Comparison of ENCODE assay signal across 10 cellular contexts in genomic region chr12:111435661-111436201, GRCh38. TPM values are rescaled to one million over a fixed set of nuclear protein-coding genes. Genes with fewer than 3 reads are reported as not detected.
DNase-seq lines count a peak whose midpoint lies in the region; ATAC-seq and TF ChIP-seq lines count a peak whose summit lies in the region.
"Had no signal": no experiment of that assay in that cellular context is flagged by ENCODE, and none has a peak within 500 bp of the region (broad histone marks: within the 10 kb centered on the region; RNA-seq: fewer than 3 reads in every experiment).

No MANE protein-coding gene starts in this region.

- CTCF ChIA-PET in AG04450 (lab: Charles Lee), result interaction anchor here (2.8 kb wide), 1 partner anchor 15 kb away, joined by 22 read pairs; no protein-coding TSS in a partner anchor

- DNase-seq in AG04450 (ENCODE audit: low read depth, low spot score), result no peak
- DNase-seq in H4 (ENCODE audit: low spot score), result peak; percentile 57
- DNase-seq in adrenal gland, result no peak
- DNase-seq in naive B cell, result no peak
- DNase-seq in NCI-H2171 (lab: John Stamatoyannopoulos, UW), result no peak
- DNase-seq in caudate nucleus (lab: John Stamatoyannopoulos, UW), result no peak
- DNase-seq in NCI-H446 treated with DMSO at 0.1 percent for 48 hours (lab: John Stamatoyannopoulos, UW), result no peak
- DNase-seq: H7, NCI-H1105 treated with DMSO at 0.1 percent for 48 hours had no signal

- peak overlapping the region; percentile 98 to 100 (median 99) for H3K27ac Mint-ChIP-seq in naive B cell

- no peaks in the 10 kb centered on the region for H3K27me3 Mint-ChIP-seq in naive B cell

- H3K27ac ChIP-seq in AG04450 (ENCODE audit: low read depth, low read length), result peak overlapping the region; percentile 21
- H3K27ac ChIP-seq in adrenal gland, result peak overlapping the region in 3 of 5 donors; percentile 73 to 84 (median 79)
- no peak overlapping the region for H3K27ac ChIP-seq in caudate nucleus (ENCODE audit: low read depth, low read length)

- intact Hi-C loops in adrenal gland (cut with DNase I), result no loop called here

- H3K4me3 ChIP-seq in AG04450 (ENCODE audit: low read depth, low read length) (no peak overlapping the region), adrenal gland (no peak overlapping the region)

- no peaks in the 10 kb centered on the region for H3K36me3 Mint-ChIP-seq in naive B cell

- no peak for ATAC-seq in naive B cell (ENCODE audit: low read depth in 2 of 2)
- no peak for ATAC-seq in GM18519 (IDR thresholded peaks at IDR 0.05; ENCODE audit: low FRiP score, unreplicated experiment)

- POLR2A ChIA-PET in AG04450 (lab: Yijun Ruan, JAX), result interaction anchor here (0.6 to 1.7 kb wide), 3 partner anchors 10 to 31 kb away, joined by 3 to 5 read pairs (median 5); no protein-coding TSS in a partner anchor

- H3K4me3 Mint-ChIP-seq in naive B cell, result peak overlapping the region in 7 of 8 donors; percentile 73 to 95 (median 87)

- H3K27me3 ChIP-seq in AG04450 (ENCODE audit: control insufficient read depth, insufficient read depth, low read length), result no peaks in the 10 kb centered on the region
- no peaks in the 10 kb centered on the region for H3K27me3 ChIP-seq in adrenal gland

- TF ChIP-seq CTCF in AG04450 (IDR thresholded peaks at IDR 0.05; ENCODE audit: low read depth, low read length) (no peak), adrenal gland (IDR thresholded peaks at IDR 0.05) (no peak)

- no peak for TF ChIP-seq POLR2A in adrenal gland (IDR thresholded peaks at IDR 0.05)

- H3K9me3 ChIP-seq in AG04450 (ENCODE audit: control insufficient read depth, insufficient read depth, low read length) (no peaks in the 10 kb centered on the region), adrenal gland (replicated peaks in 1 of 3) (no peaks in the 10 kb centered on the region)

- no peaks in the 10 kb centered on the region for H3K36me3 ChIP-seq in adrenal gland (replicated peaks in 1 of 2)

- WGBS in adrenal gland, 4 donors, result 56 to 79% (median 67%) methylated on average over 4 to 16 of the region's 16 CpGs

- no peaks in the 10 kb centered on the region for H3K9me3 Mint-ChIP-seq in naive B cell

- peaks cover 34 to 86% of the 10 kb centered on the region in 2 donors for H3K4me1 ChIP-seq in adrenal gland (replicated peaks in 1 of 2)

- peaks cover 68 to 94% (median 93%) of the 10 kb centered on the region in 3 donors for H3K4me1 Mint-ChIP-seq in naive B cell

RNA-seq across cellular contexts. Expression of gene SH2B3, which starts 30.0 kb away (rescaled TPM):
- polyA plus RNA-seq in AG04450 (2011; rRNA removed), result 21.6 and 22.6 TPM in 2 replicates
- 18.2 and 20.4 TPM in 2 replicates for polyA minus RNA-seq in AG04450 (2011; rRNA and poly(A)+ RNA removed)
- total RNA-seq in H4 (2014; rRNA removed; shearing (Covaris generic)), result 11.5 and 12.1 TPM in 2 replicates
- 10 to 100 TPM; 26.1 to 70.3 (median 44.6) TPM for total RNA-seq in adrenal gland
- polyA plus RNA-seq in adrenal gland, result 10 to 100 TPM in 1 of 3 donors, 1 to 10 TPM in 2; 5.8 to 14.5 (median 9.3) TPM
- 10 to 100 TPM in 1 of 6 donors, 1 to 10 TPM in 5; 3.6 to 10.4 (median 4.5) TPM for polyA plus RNA-seq in naive B cell (ENCODE audit: low read depth in 6 of 6)
